In the genomic region with DNA sequence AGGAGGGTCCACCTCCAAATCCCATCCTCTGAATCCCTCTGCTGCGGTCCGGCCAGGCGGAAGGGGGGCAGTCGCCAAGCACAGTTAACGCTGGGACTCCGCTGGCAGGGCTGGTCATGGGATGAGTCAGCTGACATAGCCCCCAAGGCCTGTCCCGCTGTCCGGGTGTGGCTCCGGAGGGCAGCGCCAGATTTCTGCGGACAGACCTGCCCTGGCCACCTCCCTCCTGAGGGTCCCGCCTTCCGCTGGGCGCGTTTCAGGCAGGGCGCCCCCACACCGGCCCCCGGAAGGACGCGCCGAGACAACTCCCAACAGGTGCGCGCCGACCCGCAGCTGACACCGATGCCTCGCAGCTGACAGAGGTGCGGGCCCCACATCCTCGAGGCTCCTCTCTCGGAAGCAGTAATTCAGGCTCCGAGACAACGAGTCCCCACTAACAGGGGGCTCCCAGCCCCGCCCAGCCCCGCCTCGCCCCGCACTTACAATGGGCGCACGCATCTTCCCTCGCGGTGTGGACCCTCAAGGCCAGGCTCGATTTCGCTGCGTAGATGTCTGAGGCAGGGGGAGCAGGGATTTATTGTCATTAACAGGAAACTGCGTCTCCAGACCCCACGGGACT, we compare ENCODE assay signal across 3 cellular contexts.
TF ChIP-seq lines count a peak whose summit lies in the region.

No MANE protein-coding gene starts in this region.

TF ChIP-seq in A549, 52 proteins besides CTCF, POLR2A, EP300 and RAD21:
- TF ChIP-seq KDM5A (IDR thresholded peaks at IDR 0.05) (no peak), TFCP2L1 (CRISPR knock-in tag; IDR thresholded peaks at IDR 0.05) (no peak), SMC3 (IDR thresholded peaks at IDR 0.05) (no peak)
- TF ChIP-seq, protein P1, sequence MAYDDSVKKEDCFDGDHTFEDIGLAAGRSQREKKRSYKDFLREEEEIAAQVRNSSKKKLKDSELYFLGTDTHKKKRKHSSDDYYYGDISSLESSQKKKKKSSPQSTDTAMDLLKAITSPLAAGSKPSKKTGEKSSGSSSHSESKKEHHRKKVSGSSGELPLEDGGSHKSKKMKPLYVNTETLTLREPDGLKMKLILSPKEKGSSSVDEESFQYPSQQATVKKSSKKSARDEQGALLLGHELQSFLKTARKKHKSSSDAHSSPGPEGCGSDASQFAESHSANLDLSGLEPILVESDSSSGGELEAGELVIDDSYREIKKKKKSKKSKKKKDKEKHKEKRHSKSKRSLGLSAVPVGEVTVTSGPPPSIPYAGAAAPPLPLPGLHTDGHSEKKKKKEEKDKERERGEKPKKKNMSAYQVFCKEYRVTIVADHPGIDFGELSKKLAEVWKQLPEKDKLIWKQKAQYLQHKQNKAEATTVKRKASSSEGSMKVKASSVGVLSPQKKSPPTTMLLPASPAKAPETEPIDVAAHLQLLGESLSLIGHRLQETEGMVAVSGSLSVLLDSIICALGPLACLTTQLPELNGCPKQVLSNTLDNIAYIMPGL (CRISPR knock-in tag; IDR thresholded peaks at IDR 0.05; ENCODE audit: borderline replicate concordance): no peak
- TF ChIP-seq, protein P2, sequence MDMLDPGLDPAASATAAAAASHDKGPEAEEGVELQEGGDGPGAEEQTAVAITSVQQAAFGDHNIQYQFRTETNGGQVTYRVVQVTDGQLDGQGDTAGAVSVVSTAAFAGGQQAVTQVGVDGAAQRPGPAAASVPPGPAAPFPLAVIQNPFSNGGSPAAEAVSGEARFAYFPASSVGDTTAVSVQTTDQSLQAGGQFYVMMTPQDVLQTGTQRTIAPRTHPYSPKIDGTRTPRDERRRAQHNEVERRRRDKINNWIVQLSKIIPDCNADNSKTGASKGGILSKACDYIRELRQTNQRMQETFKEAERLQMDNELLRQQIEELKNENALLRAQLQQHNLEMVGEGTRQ (IDR thresholded peaks at IDR 0.05): peak; percentile 77
- TF ChIP-seq, protein P3, sequence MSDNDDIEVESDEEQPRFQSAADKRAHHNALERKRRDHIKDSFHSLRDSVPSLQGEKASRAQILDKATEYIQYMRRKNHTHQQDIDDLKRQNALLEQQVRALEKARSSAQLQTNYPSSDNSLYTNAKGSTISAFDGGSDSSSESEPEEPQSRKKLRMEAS (IDR thresholded peaks at IDR 0.05): peak; percentile 24; the same call in 1 of the 2 replicates
TF ChIP-seq in A549: peak in this region for 2.

TF ChIP-seq in SK-N-SH, 30 proteins besides CTCF, POLR2A, EP300 and RAD21:
- TF ChIP-seq NRF1 (IDR thresholded peaks at IDR 0.05; ENCODE audit: low read depth, low read length): no peak
- TF ChIP-seq, protein P4, sequence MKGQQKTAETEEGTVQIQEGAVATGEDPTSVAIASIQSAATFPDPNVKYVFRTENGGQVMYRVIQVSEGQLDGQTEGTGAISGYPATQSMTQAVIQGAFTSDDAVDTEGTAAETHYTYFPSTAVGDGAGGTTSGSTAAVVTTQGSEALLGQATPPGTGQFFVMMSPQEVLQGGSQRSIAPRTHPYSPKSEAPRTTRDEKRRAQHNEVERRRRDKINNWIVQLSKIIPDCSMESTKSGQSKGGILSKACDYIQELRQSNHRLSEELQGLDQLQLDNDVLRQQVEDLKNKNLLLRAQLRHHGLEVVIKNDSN (IDR thresholded peaks at IDR 0.05; ENCODE audit: borderline replicate concordance, low read depth): peak; percentile 58; the same call in 1 of the 2 replicates

TF ChIP-seq in GM12878, 131 proteins besides CTCF, POLR2A, EP300 and RAD21:
- TF ChIP-seq RAD51 (IDR thresholded peaks at IDR 0.05) (peak; percentile 52; the same call in 1 of the 2 replicates), KAT2A (conservative IDR thresholded peaks at IDR 0.05; ENCODE audit: control insufficient read depth, low read depth, low read length) (no peak), TCF3 (IDR thresholded peaks at IDR 0.05; ENCODE audit: borderline replicate concordance, insufficient read depth, low read depth, low read length) (peak; percentile 65; the same call in 1 of the 2 replicates), YY1 (IDR thresholded peaks at IDR 0.05; ENCODE audit: low read depth, low read length) (no peak), TCF7 (IDR thresholded peaks at IDR 0.05; ENCODE audit: borderline replicate concordance) (no peak), TCF12 (IDR thresholded peaks at IDR 0.05; ENCODE audit: low read depth, low read length) (0 out of 2 replicates have a peak, but pooled peaks have one; percentile 37), SREBF1 (IDR thresholded peaks at IDR 0.05; ENCODE audit: low read length) (no peak), NR2F1 (conservative IDR thresholded peaks at IDR 0.05) (no peak), ETV6 (conservative IDR thresholded peaks at IDR 0.05 in 1 of 2, IDR thresholded peaks at IDR 0.05 in 1 of 2; ENCODE audit: borderline replicate concordance in 1 of 2, low read depth in 1 of 2) (no peak), ATF7 (IDR thresholded peaks at IDR 0.05; ENCODE audit: low read depth) (no peak), BHLHE40 (IDR thresholded peaks at IDR 0.05; ENCODE audit: borderline replicate concordance in 1 of 2, low read depth in 2 of 2, low read length in 1 of 2) (peak in 1 of 2 experiments; percentile 8; a peak in 1 of 4 replicates)
- TF ChIP-seq, protein P5, sequence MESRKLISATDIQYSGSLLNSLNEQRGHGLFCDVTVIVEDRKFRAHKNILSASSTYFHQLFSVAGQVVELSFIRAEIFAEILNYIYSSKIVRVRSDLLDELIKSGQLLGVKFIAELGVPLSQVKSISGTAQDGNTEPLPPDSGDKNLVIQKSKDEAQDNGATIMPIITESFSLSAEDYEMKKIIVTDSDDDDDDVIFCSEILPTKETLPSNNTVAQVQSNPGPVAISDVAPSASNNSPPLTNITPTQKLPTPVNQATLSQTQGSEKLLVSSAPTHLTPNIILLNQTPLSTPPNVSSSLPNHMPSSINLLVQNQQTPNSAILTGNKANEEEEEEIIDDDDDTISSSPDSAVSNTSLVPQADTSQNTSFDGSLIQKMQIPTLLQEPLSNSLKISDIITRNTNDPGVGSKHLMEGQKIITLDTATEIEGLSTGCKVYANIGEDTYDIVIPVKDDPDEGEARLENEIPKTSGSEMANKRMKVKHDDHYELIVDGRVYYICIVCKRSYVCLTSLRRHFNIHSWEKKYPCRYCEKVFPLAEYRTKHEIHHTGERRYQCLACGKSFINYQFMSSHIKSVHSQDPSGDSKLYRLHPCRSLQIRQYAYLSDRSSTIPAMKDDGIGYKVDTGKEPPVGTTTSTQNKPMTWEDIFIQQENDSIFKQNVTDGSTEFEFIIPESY (IDR thresholded peaks at IDR 0.05): no peak
- TF ChIP-seq, protein P6, sequence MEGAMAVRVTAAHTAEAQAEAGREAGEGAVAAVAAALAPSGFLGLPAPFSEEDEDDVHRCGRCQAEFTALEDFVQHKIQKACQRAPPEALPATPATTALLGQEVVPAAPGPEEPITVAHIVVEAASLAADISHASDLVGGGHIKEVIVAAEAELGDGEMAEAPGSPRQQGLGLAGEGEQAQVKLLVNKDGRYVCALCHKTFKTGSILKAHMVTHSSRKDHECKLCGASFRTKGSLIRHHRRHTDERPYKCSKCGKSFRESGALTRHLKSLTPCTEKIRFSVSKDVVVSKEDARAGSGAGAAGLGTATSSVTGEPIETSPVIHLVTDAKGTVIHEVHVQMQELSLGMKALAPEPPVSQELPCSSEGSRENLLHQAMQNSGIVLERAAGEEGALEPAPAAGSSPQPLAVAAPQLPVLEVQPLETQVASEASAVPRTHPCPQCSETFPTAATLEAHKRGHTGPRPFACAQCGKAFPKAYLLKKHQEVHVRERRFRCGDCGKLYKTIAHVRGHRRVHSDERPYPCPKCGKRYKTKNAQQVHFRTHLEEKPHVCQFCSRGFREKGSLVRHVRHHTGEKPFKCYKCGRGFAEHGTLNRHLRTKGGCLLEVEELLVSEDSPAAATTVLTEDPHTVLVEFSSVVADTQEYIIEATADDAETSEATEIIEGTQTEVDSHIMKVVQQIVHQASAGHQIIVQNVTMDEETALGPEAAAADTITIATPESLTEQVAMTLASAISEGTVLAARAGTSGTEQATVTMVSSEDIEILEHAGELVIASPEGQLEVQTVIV (IDR thresholded peaks at IDR 0.05; ENCODE audit: borderline replicate concordance, partially characterized antibody): no peak
- TF ChIP-seq, protein P4 (IDR thresholded peaks at IDR 0.05; ENCODE audit: borderline replicate concordance, extremely low read length, insufficient read depth, low read depth, low read length): peak; percentile 23
- TF ChIP-seq, protein P7, sequence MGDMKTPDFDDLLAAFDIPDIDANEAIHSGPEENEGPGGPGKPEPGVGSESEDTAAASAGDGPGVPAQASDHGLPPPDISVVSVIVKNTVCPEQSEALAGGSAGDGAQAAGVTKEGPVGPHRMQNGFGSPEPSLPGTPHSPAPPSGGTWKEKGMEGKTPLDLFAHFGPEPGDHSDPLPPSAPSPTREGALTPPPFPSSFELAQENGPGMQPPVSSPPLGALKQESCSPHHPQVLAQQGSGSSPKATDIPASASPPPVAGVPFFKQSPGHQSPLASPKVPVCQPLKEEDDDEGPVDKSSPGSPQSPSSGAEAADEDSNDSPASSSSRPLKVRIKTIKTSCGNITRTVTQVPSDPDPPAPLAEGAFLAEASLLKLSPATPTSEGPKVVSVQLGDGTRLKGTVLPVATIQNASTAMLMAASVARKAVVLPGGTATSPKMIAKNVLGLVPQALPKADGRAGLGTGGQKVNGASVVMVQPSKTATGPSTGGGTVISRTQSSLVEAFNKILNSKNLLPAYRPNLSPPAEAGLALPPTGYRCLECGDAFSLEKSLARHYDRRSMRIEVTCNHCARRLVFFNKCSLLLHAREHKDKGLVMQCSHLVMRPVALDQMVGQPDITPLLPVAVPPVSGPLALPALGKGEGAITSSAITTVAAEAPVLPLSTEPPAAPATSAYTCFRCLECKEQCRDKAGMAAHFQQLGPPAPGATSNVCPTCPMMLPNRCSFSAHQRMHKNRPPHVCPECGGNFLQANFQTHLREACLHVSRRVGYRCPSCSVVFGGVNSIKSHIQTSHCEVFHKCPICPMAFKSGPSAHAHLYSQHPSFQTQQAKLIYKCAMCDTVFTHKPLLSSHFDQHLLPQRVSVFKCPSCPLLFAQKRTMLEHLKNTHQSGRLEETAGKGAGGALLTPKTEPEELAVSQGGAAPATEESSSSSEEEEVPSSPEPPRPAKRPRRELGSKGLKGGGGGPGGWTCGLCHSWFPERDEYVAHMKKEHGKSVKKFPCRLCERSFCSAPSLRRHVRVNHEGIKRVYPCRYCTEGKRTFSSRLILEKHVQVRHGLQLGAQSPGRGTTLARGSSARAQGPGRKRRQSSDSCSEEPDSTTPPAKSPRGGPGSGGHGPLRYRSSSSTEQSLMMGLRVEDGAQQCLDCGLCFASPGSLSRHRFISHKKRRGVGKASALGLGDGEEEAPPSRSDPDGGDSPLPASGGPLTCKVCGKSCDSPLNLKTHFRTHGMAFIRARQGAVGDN (IDR thresholded peaks at IDR 0.05): no peak
TF ChIP-seq in GM12878: peak in this region for 5.
